8 cellular contexts compared by ENCODE assay signal in the genomic region with DNA sequence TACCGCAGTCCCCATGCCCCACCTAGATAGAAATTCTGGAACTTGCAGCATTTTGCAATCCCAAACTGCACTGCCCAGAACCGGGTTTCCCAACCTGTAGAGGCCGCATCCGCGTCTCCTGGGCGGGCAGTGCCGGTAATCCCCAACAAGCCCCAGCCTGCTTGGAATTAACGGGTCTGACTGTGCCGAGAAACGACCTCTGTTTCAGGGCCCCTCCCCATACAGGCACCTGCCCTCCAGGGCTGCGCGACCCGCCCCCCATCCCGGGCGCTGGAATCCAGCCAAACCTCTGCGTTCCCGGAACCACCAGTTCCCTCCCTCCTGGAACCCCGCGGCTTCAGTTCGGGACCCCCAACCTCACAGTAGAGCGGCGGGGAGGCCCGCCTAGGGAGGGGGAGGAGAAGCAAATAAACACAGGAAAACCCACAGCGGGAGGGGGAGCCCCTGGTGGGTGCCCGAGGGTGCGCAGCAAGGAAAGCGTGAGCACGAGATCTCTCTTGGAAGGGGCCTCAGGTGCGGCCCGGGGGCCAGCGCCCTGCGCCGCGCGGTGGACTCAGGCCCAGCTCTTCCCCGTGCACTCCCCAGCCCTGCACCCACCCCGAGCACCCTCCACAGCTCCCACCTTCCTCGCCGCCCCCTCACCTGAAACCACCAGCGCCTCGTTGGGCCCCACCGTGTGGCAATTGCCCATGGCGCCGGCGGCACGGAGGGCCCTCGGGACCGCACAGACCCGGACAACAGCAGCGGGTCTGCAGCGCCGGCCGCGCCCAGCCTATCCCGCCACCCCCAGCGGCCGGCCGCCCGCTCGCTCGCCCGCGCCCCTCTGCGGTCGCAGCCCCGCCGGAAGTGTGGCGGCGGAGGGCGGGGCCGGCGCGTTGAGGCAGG. TPM values are rescaled to one million over a fixed set of nuclear protein-coding genes. Genes with fewer than 3 reads are reported as not detected.
DNase-seq lines count a peak whose midpoint lies in the region; ATAC-seq and TF ChIP-seq lines count a peak whose summit lies in the region.

A gene with protein sequence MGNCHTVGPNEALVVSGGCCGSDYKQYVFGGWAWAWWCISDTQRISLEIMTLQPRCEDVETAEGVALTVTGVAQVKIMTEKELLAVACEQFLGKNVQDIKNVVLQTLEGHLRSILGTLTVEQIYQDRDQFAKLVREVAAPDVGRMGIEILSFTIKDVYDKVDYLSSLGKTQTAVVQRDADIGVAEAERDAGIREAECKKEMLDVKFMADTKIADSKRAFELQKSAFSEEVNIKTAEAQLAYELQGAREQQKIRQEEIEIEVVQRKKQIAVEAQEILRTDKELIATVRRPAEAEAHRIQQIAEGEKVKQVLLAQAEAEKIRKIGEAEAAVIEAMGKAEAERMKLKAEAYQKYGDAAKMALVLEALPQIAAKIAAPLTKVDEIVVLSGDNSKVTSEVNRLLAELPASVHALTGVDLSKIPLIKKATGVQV (minus strand): TSS at position 850 of the 885 bp plus-strand sequence. CDS start 159 bp downstream, at position 691.

- ATAC-seq in left cardiac atrium = peak; percentile 85 to 87
- no peak for ATAC-seq in HG03175 (IDR thresholded peaks at IDR 0.05; ENCODE audit: unreplicated experiment)

- H3K4me2 ChIP-seq in Loucy (ENCODE audit: low read depth, low read length, poor library complexity, severe bottlenecking) = peak within 1 kb of the TSS; percentile 95

- H3K4me1 ChIP-seq in Loucy (ENCODE audit: insufficient read depth, low read length, poor library complexity, severe bottlenecking) (peaks cover 66% of the 10 kb centered on the region), adipocyte (ENCODE audit: control insufficient read depth, insufficient read depth, low read length) (peaks cover 24% of the 10 kb centered on the region), uterus (peaks cover 0 to 12% of the 10 kb centered on the region in 2 donors)

- H3K36me3 ChIP-seq in Loucy (ENCODE audit: insufficient read depth, low read length) = no peaks in the 10 kb centered on the region
- no peaks in the 10 kb centered on the region for H3K36me3 ChIP-seq in adipocyte (ENCODE audit: control insufficient read depth, insufficient read depth, low read length, severe bottlenecking)
- no peaks in the 10 kb centered on the region for H3K36me3 ChIP-seq in uterus

- H3K4me3 ChIP-seq in Loucy (ENCODE audit: low read length, poor library complexity, severe bottlenecking) (peak within 1 kb of the TSS; percentile 97), adipocyte (ENCODE audit: low read length) (peak within 1 kb of the TSS; percentile 93), uterus (peak within 1 kb of the TSS; percentile 85 to 91)

- peaks cover 18% of the 10 kb centered on the region for H4K20me1 ChIP-seq in Loucy (ENCODE audit: insufficient read depth, low read length, poor library complexity, severe bottlenecking)

- peak within 1 kb of the TSS; percentile 65 for H2AFZ ChIP-seq in Loucy (ENCODE audit: low read length)

- peak within 1 kb of the TSS; percentile 93 to 94 for H3K27ac ChIP-seq in uterus

- H3K9me3 ChIP-seq in Loucy (ENCODE audit: insufficient read depth, low read depth, low read length) = no peaks in the 10 kb centered on the region
- H3K9me3 ChIP-seq in adipocyte (ENCODE audit: control insufficient read depth, low read length) = no peaks in the 10 kb centered on the region
- H3K9me3 ChIP-seq in uterus = no peaks in the 10 kb centered on the region

- no peaks in the 10 kb centered on the region for H3K9me2 ChIP-seq in Loucy (replicated peaks; ENCODE audit: low read depth, low read length)

- DNase-seq in GM10266 (ENCODE audit: extremely low spot score) (peak; percentile 64), SW480 (ENCODE audit: low spot score) (peak; percentile 39), adipocyte (ENCODE audit: low read depth) (peak; percentile 81), left cardiac atrium (peak; percentile 75), pulmonary artery endothelial cell (ENCODE audit: low read depth, low spot score) (no peak), uterus (peak; percentile 65 to 68)

- TF ChIP-seq POLR2A in uterus (IDR thresholded peaks at IDR 0.05) = peak in 1 of 2 donors; percentile 46

- H3K9ac ChIP-seq in Loucy (ENCODE audit: low read depth, low read length, poor library complexity, severe bottlenecking) (peak within 1 kb of the TSS; percentile 93), adipocyte (ENCODE audit: low read length) (peak within 1 kb of the TSS; percentile 90)

- no peaks in the 10 kb centered on the region for H3F3A ChIP-seq in Loucy (ENCODE audit: low read depth)

- intact Hi-C loops in left cardiac atrium (cut with DNase I) = no loop called here
- intact Hi-C loops in uterus (cut with DNase I; ENCODE audit: low total_unique reads) = loop anchor here (10.0 kb wide), 1 partner anchor 132 kb away; no protein-coding TSS in a partner anchor

- no peaks in the 10 kb centered on the region for H3K27me3 ChIP-seq in Loucy (ENCODE audit: insufficient read depth, low read length, poor library complexity, severe bottlenecking)
- H3K27me3 ChIP-seq in adipocyte (replicated peaks; ENCODE audit: control insufficient read depth, insufficient read depth, low read length) = no peaks in the 10 kb centered on the region
- no peaks in the 10 kb centered on the region for H3K27me3 ChIP-seq in uterus

- H3K79me2 ChIP-seq in Loucy (ENCODE audit: insufficient read depth, low read length) = peaks cover 71% of the 10 kb centered on the region

- TF ChIP-seq CTCF in GM10266 (IDR thresholded peaks at IDR 0.05; ENCODE audit: control insufficient read depth, insufficient read depth, low read depth, missing control alignments) (peak; percentile 32), Loucy (conservative IDR thresholded peaks at IDR 0.05; ENCODE audit: low read length) (peak; percentile 30; the same call in 1 of the 2 replicates), uterus (IDR thresholded peaks at IDR 0.05) (peak in 3 of 4 experiments; percentile 35 to 49 (median 39))

RNA-seq across cellular contexts. Expression of the gene that starts here (rescaled TPM):
- total RNA-seq in left cardiac atrium = 100 to 1,000 TPM in 1 of 2 donors, 10 to 100 TPM in 1; 89.9 to 107 TPM
- 77.3 and 80.4 TPM in 2 replicates for total RNA-seq in pulmonary artery endothelial cell
- total RNA-seq in uterus = 100 to 1,000 TPM in 1 of 4 donors, 10 to 100 TPM in 3; 31.3 to 117 (median 37.4) TPM
